In genomic region chr14:92652413-92653151, GRCh38 we compare ENCODE assay signal across 11 cellular contexts.
DNase-seq lines count a peak whose midpoint lies in the region; ATAC-seq and TF ChIP-seq lines count a peak whose summit lies in the region.
"Had no signal": no experiment of that assay in that cellular context is flagged by ENCODE, and none has a peak within 500 bp of the region (broad histone marks: within the 10 kb centered on the region; RNA-seq: fewer than 3 reads in every experiment).

No MANE protein-coding gene starts in this region.

- no peaks in the 10 kb centered on the region for H3K27me3 Mint-ChIP-seq in CD4-positive, CD25-positive, alpha-beta regulatory T cell
- no peaks in the 10 kb centered on the region for H3K27me3 Mint-ChIP-seq in Caco-2 (ENCODE audit: insufficient read depth, unreplicated experiment)

- TF ChIP-seq CTCF in Peyer's patch (IDR thresholded peaks at IDR 0.05) (no peak), coronary artery (IDR thresholded peaks at IDR 0.05) (no peak), neutrophil (IDR thresholded peaks at IDR 0.05) (no peak), Caco-2 (IDR thresholded peaks at IDR 0.05; ENCODE audit: insufficient read depth in 1 of 2, low read depth in 1 of 2, low read length in 1 of 2, severe bottlenecking in 1 of 2, unreplicated experiment in 1 of 2) (no peak)

- H3K4me3 ChIP-seq in CD4-positive, CD25-positive, alpha-beta regulatory T cell (ENCODE audit: low read depth, low read length): peak overlapping the region; percentile 94
- H3K4me3 ChIP-seq in Peyer's patch: peak overlapping the region; percentile 18 to 53 (median 34)
- H3K4me3 ChIP-seq in coronary artery: peak overlapping the region; percentile 52
- H3K4me3 ChIP-seq in neutrophil (ENCODE audit: low read depth in 1 of 2, low read length in 1 of 2): peak overlapping the region; percentile 93 to 100
- no peak overlapping the region for H3K4me3 ChIP-seq in Caco-2 (ENCODE audit: low read depth, low read length)

- no peaks in the 10 kb centered on the region for H3K9me3 ChIP-seq in CD4-positive, CD25-positive, alpha-beta regulatory T cell (ENCODE audit: control insufficient read depth in 2 of 2, low read length in 2 of 2)
- no peaks in the 10 kb centered on the region for H3K9me3 ChIP-seq in Peyer's patch
- no peaks in the 10 kb centered on the region for H3K9me3 ChIP-seq in neutrophil
- no peaks in the 10 kb centered on the region for H3K9me3 ChIP-seq in Caco-2
- H3K9me3 ChIP-seq: SK-N-SH had no signal

- H3K36me3 ChIP-seq in CD4-positive, CD25-positive, alpha-beta regulatory T cell (ENCODE audit: control insufficient read depth, insufficient read depth, low read length): peaks cover 5% of the 10 kb centered on the region
- peaks cover 0 to 14% (median 0%) of the 10 kb centered on the region in 3 donors for H3K36me3 ChIP-seq in Peyer's patch
- H3K36me3 ChIP-seq in neutrophil: peaks cover 28% of the 10 kb centered on the region
- H3K36me3 ChIP-seq in Caco-2 (ENCODE audit: control insufficient read depth, insufficient read depth, low read length): no peaks in the 10 kb centered on the region

- no peak for ATAC-seq in CD4-positive, CD25-positive, alpha-beta regulatory T cell (ENCODE audit: low read depth in 2 of 2)
- ATAC-seq in GM19455 (IDR thresholded peaks at IDR 0.05; ENCODE audit: unreplicated experiment): no peak

- H3K4me1 Mint-ChIP-seq in CD4-positive, CD25-positive, alpha-beta regulatory T cell: peaks cover 10 to 69% (median 55%) of the 10 kb centered on the region in 4 donors
- H3K4me1 Mint-ChIP-seq in Caco-2 (ENCODE audit: low read depth, unreplicated experiment): no peaks in the 10 kb centered on the region

- TF ChIP-seq POLR2A in Peyer's patch (IDR thresholded peaks at IDR 0.05): no peak

- BruUV-seq in Caco-2 (replicated peaks; lab: Mats Ljungman, UMichigan): no TSS peak

- peaks cover 30% of the 10 kb centered on the region for H3K36me3 Mint-ChIP-seq in CD4-positive, CD25-positive, alpha-beta regulatory T cell
- peaks cover 9% of the 10 kb centered on the region for H3K36me3 Mint-ChIP-seq in Caco-2 (ENCODE audit: insufficient read depth, unreplicated experiment)

- peak overlapping the region; percentile 98 to 100 (median 99) for H3K27ac Mint-ChIP-seq in CD4-positive, CD25-positive, alpha-beta regulatory T cell
- no peak overlapping the region for H3K27ac Mint-ChIP-seq in Caco-2 (ENCODE audit: unreplicated experiment)

- POLR2A ChIA-PET in Caco-2 (lab: Charles Lee): no interaction called here

- H3K9me3 Mint-ChIP-seq in CD4-positive, CD25-positive, alpha-beta regulatory T cell: peaks cover 0 to 2% (median 0%) of the 10 kb centered on the region in 7 donors
- no peaks in the 10 kb centered on the region for H3K9me3 Mint-ChIP-seq in Caco-2 (ENCODE audit: unreplicated experiment)

- peaks cover 70% of the 10 kb centered on the region for H3K4me1 ChIP-seq in CD4-positive, CD25-positive, alpha-beta regulatory T cell (ENCODE audit: control insufficient read depth, insufficient read depth, low read length, poor library complexity, severe bottlenecking)
- H3K4me1 ChIP-seq in Peyer's patch: peaks cover 0 to 23% (median 14%) of the 10 kb centered on the region in 4 donors
- peaks cover 76 to 87% of the 10 kb centered on the region in 2 experiments for H3K4me1 ChIP-seq in neutrophil (ENCODE audit: control insufficient read depth in 1 of 2, insufficient read depth in 1 of 2, low read depth in 1 of 2, low read length in 1 of 2)
- H3K4me1 ChIP-seq in Caco-2: 0 out of 2 replicates have a peak, but pooled peaks cover under 1% of the 10 kb centered on the region

- peak in 2 of 3 donors; percentile 22 to 57 for DNase-seq in CD4-positive, CD25-positive, alpha-beta regulatory T cell
- no peak for DNase-seq in Peyer's patch
- DNase-seq in coronary artery (ENCODE audit: low spot score): no peak
- no peak for DNase-seq in stimulated activated CD4-positive, alpha-beta T cell treated with anti-CD3 and anti-CD28 coated beads, Interleukin-4, amount 100 ng/mL, for 1 hour
- DNase-seq in DMS79 treated with DMSO at 0.1 percent for 48 hours (lab: John Stamatoyannopoulos, UW): no peak
- DNase-seq in Caco-2: no peak
- DNase-seq: kidney glomerular epithelial cell, NCI-H2171, SK-N-SH had no signal

- peak overlapping the region; percentile 95 for H3K27ac ChIP-seq in CD4-positive, CD25-positive, alpha-beta regulatory T cell (ENCODE audit: insufficient read depth, low read length, poor library complexity, severe bottlenecking)
- H3K27ac ChIP-seq in Peyer's patch: peak overlapping the region; percentile 52 to 88 (median 79)
- peak overlapping the region; percentile 61 to 95 for H3K27ac ChIP-seq in coronary artery
- H3K27ac ChIP-seq in neutrophil: peak overlapping the region; percentile 100

- peak overlapping the region; percentile 98 to 100 (median 100) for H3K4me3 Mint-ChIP-seq in CD4-positive, CD25-positive, alpha-beta regulatory T cell
- H3K4me3 Mint-ChIP-seq in Caco-2 (ENCODE audit: unreplicated experiment): no peak overlapping the region

- CTCF ChIA-PET in Caco-2 (lab: Charles Lee): no interaction called here

- intact Hi-C loops in Caco-2 (cut with micrococcal nuclease; ENCODE audit: unreplicated experiment): no loop called here

- H3K27me3 ChIP-seq in CD4-positive, CD25-positive, alpha-beta regulatory T cell (ENCODE audit: control insufficient read depth, insufficient read depth, low read length): no peaks in the 10 kb centered on the region
- H3K27me3 ChIP-seq in Peyer's patch (no peaks in the 10 kb centered on the region), neutrophil (no peaks in the 10 kb centered on the region), Caco-2 (replicated peaks; ENCODE audit: control insufficient read depth, insufficient read depth, low read length) (no peaks in the 10 kb centered on the region)

Comparison
In these comparisons a context has a peak if more than half of its experiments do, and no peak if none do; other contexts are left out.
1. DNase-seq: peak in CD4-positive, CD25-positive, alpha-beta regulatory T cell (2 of 3); none in Peyer's patch (0 of 3), coronary artery (single experiment), stimulated activated CD4-positive, alpha-beta T cell treated with anti-CD3 and anti-CD28 coated beads, Interleukin-4, amount 100 ng/mL, for 1 hour (single experiment), DMS79 treated with DMSO at 0.1 percent for 48 hours (single experiment) and Caco-2 (0 of 2).
2. Peak in every context shown above with its lines, with median percentiles within 50 percentile points of each other: H3K27ac ChIP-seq.